17 cellular contexts compared by ENCODE assay signal in the genomic region with DNA sequence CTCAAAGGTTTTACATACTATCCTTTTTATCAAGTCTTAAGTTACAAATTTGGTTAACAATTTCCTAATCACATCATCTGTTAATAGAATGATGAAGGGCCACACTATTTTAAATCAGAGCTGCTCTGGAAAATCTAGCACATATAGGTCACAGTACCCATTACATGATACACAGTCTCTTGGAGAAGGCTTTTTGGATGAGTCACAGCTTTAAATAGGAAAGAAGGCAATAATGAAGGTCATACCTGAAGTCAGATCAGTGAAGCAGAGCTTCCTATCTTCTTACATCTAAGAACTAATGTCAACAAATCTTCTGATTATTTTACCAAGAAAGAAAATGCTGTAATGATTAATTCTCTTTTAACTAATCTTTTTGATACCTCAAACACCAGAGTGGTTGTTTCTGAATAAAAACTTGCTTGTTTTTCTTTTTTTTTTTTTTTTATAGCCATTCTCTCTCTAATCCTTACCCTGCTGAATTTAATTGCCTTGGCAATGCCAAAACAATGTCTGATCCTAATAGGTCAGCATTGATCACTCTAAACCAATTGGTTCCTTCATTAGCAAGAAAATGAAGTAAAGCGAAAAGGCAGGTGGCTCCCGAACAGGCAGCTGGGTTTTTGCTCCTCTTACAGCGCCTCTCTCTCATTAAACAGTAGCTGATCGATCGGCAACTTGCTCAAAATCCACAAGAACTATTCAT.
DNase-seq lines count a peak whose midpoint lies in the region; ATAC-seq, FAIRE-seq and TF ChIP-seq lines count a peak whose summit lies in the region.
"Had no signal": no experiment of that assay in that cellular context is flagged by ENCODE, and none has a peak within 500 bp of the region (broad histone marks: within the 10 kb centered on the region; RNA-seq: fewer than 3 reads in every experiment).

No MANE protein-coding gene starts in this region.

- CTCF ChIA-PET in activated CD4-positive, alpha-beta T cell treated with anti-CD3 and anti-CD28 coated beads for 36 hours (lab: Charles Lee), result no interaction called here

- peaks cover 5% of the 10 kb centered on the region for H3K4me1 Mint-ChIP-seq in activated CD4-positive, alpha-beta T cell treated with anti-CD3 and anti-CD28 coated beads for 36 hours

- H3K4me1 ChIP-seq in left lung, result no peaks in the 10 kb centered on the region

- H3K9me3 ChIP-seq in left lung, result no peaks in the 10 kb centered on the region
- H3K9me3 ChIP-seq: heart right ventricle, suprapubic skin had no signal

- H3K4me3 Mint-ChIP-seq in activated CD4-positive, alpha-beta T cell treated with anti-CD3 and anti-CD28 coated beads for 36 hours, result no peak overlapping the region
- H3K4me3 Mint-ChIP-seq: central memory CD8-positive, alpha-beta T cell had no signal

- H3K27me3 Mint-ChIP-seq in activated CD4-positive, alpha-beta T cell treated with anti-CD3 and anti-CD28 coated beads for 36 hours, result no peaks in the 10 kb centered on the region
- H3K27me3 Mint-ChIP-seq: central memory CD8-positive, alpha-beta T cell had no signal

- H3K27me3 ChIP-seq in left lung, result no peaks in the 10 kb centered on the region
- H3K27me3 ChIP-seq: heart right ventricle, suprapubic skin had no signal

- no peak overlapping the region for H3K4me3 ChIP-seq in left lung
- H3K4me3 ChIP-seq: heart right ventricle, suprapubic skin had no signal

- FAIRE-seq in islet of Langerhans (lab: Jason Lieb, UNC), result peak; percentile 45
- FAIRE-seq: D721Med, endometrium, HTR-8/SVneo had no signal

- POLR2A ChIA-PET in activated CD4-positive, alpha-beta T cell treated with anti-CD3 and anti-CD28 coated beads for 36 hours (lab: Charles Lee), result no interaction called here

- no peaks in the 10 kb centered on the region for H3K36me3 Mint-ChIP-seq in activated CD4-positive, alpha-beta T cell treated with anti-CD3 and anti-CD28 coated beads for 36 hours (ENCODE audit: low read depth)

- no peak overlapping the region for H3K27ac Mint-ChIP-seq in activated CD4-positive, alpha-beta T cell treated with anti-CD3 and anti-CD28 coated beads for 36 hours

- no peak for ATAC-seq in left lung
- no peak for ATAC-seq in activated CD4-positive, alpha-beta T cell treated with anti-CD3 and anti-CD28 coated beads for 36 hours
- ATAC-seq: left lobe of liver had no signal

- TF ChIP-seq CTCF in left lung (IDR thresholded peaks at IDR 0.05), result no peak

- no peaks in the 10 kb centered on the region for H3K36me3 ChIP-seq in left lung
- H3K36me3 ChIP-seq: heart right ventricle, suprapubic skin had no signal

- no peaks in the 10 kb centered on the region for H3K9me3 Mint-ChIP-seq in activated CD4-positive, alpha-beta T cell treated with anti-CD3 and anti-CD28 coated beads for 36 hours (ENCODE audit: low read depth)
- H3K9me3 Mint-ChIP-seq: central memory CD8-positive, alpha-beta T cell had no signal

- H3K27ac ChIP-seq in left lung, result no peak overlapping the region
- H3K27ac ChIP-seq: heart right ventricle, suprapubic skin had no signal

- intact Hi-C loops in left lung (cut with DNase I), result no loop called here
- intact Hi-C loops in activated CD4-positive, alpha-beta T cell treated with anti-CD3 and anti-CD28 coated beads for 36 hours (cut with DNase I, micrococcal nuclease), result no loop called here

- peak; percentile 59 for DNase-seq in EH (ENCODE audit: low read depth)
- peak; percentile 42 for DNase-seq in HT1080 (ENCODE audit: low read depth)
- peak; percentile 3 for DNase-seq in amniotic stem cell (lab: John Stamatoyannopoulos, UW)
- DNase-seq in left lung, result no peak
- no peak for DNase-seq in NCI-H2081 treated with DMSO at 0.1 percent for 48 hours (lab: John Stamatoyannopoulos, UW)
- DNase-seq in activated CD4-positive, alpha-beta T cell treated with anti-CD3 and anti-CD28 coated beads for 36 hours, result no peak
- DNase-seq in SW480 (ENCODE audit: low spot score), result no peak
- DNase-seq: heart right ventricle, MV-4-11, posterior cingulate gyrus had no signal

Comparison
In these comparisons a context has a peak if more than half of its experiments do, and no peak if none do; other contexts are left out.
1. DNase-seq: peak in EH (single experiment), HT1080 (single experiment) and amniotic stem cell (single experiment); none in left lung (0 of 2), NCI-H2081 treated with DMSO at 0.1 percent for 48 hours (single experiment), activated CD4-positive, alpha-beta T cell treated with anti-CD3 and anti-CD28 coated beads for 36 hours (single experiment) and SW480 (single experiment).